Comparison of ENCODE assay signal across 9 cellular contexts in genomic region chr11:61254403-61255025, GRCh38. TPM values are rescaled to one million over a fixed set of nuclear protein-coding genes. Genes with fewer than 3 reads are reported as not detected.
DNase-seq lines count a peak whose midpoint lies in the region; ATAC-seq and TF ChIP-seq lines count a peak whose summit lies in the region.
"Had no signal": no experiment of that assay in that cellular context is flagged by ENCODE, and none has a peak within 500 bp of the region (broad histone marks: within the 10 kb centered on the region; RNA-seq: fewer than 3 reads in every experiment).

No MANE protein-coding gene starts in this region.

- H3K4me2 ChIP-seq in PC-9: no peak overlapping the region

- intact Hi-C loops in PC-9 (cut with micrococcal nuclease; ENCODE audit: unreplicated experiment): loop anchor here (1.0 to 10.0 kb wide), 2 partner anchors 80 to 131 kb away; partner anchors contain the start of genes DDB1 and TKFC

- CTCF ChIA-PET in PC-9 (lab: Charles Lee): interaction anchor here (0.6 kb wide), 1 partner anchor 15 kb away, joined by 3 read pairs; no protein-coding TSS in a partner anchor

- TF ChIP-seq POLR2A in tibial nerve (IDR thresholded peaks at IDR 0.05): no peak

- no peaks in the 10 kb centered on the region for H3K79me2 ChIP-seq in PC-9 (ENCODE audit: low read depth)

- no peaks in the 10 kb centered on the region for H4K20me1 ChIP-seq in PC-9 (ENCODE audit: insufficient read depth)

- peak; percentile 61 for ATAC-seq in omental fat pad (ENCODE audit: low FRiP score)

- TF ChIP-seq CTCF in HL-60 (IDR thresholded peaks at IDR 0.05; ENCODE audit: insufficient read depth, low read length): peak; percentile 99
- TF ChIP-seq CTCF in PC-9 (conservative IDR thresholded peaks at IDR 0.05): peak; percentile 84
- TF ChIP-seq CTCF in fibroblast of the aortic adventitia (IDR thresholded peaks at IDR 0.05; ENCODE audit: insufficient read depth, low read length): peak; percentile 98
- TF ChIP-seq CTCF in omental fat pad (IDR thresholded peaks at IDR 0.05): peak in 1 of 3 donors; percentile 29
- peak; percentile 53 to 76 (median 68) for TF ChIP-seq CTCF in tibial nerve (IDR thresholded peaks at IDR 0.05)

- H3K9me2 ChIP-seq in PC-9 (ENCODE audit: insufficient read depth): no peaks in the 10 kb centered on the region

- no TSS peak for BruUV-seq in PC-9 (replicated peaks; lab: Mats Ljungman, UMichigan)

- WGBS in tibial nerve, 2 donors: 46 to 57% methylated on average over 12 of the region's 12 CpGs

- H3K27me3 ChIP-seq in HL-60 (ENCODE audit: insufficient read depth, poor library complexity, severe bottlenecking) (no peaks in the 10 kb centered on the region), PC-9 (ENCODE audit: insufficient read depth, low read depth) (peaks cover 81% of the 10 kb centered on the region), tibial nerve (no peaks in the 10 kb centered on the region)

- H2AFZ ChIP-seq in PC-9: no peak overlapping the region

- H3K9me3 ChIP-seq in PC-9 (ENCODE audit: insufficient read depth, low read depth) (no peaks in the 10 kb centered on the region), tibial nerve (no peaks in the 10 kb centered on the region)

- TF ChIP-seq EP300 in tibial nerve (IDR thresholded peaks at IDR 0.05): no peak

- POLR2A ChIA-PET in PC-9 (lab: Charles Lee; ENCODE audit: unreplicated experiment): no interaction called here

- H3K36me3 ChIP-seq in PC-9 (ENCODE audit: low read depth): no peaks in the 10 kb centered on the region
- peaks cover 0 to 10% (median 0%) of the 10 kb centered on the region in 3 donors for H3K36me3 ChIP-seq in tibial nerve

- DNase-seq in activated gamma-delta T cell treated with Interleukin-2 at 50 U/mL for 16 hours: peak; percentile 46
- DNase-seq in activated gamma-delta T cell (lab: John Stamatoyannopoulos, UW): no peak
- DNase-seq in HL-60 (ENCODE audit: low read depth in 1 of 2, low spot score in 1 of 2): peak; percentile 43 to 69
- DNase-seq in PC-9: peak in 1 of 2 experiments; percentile 65
- peak; percentile 23 for DNase-seq in activated T-helper 1 cell treated with Interleukin-2 at 50 U/mL for 16 hours (ENCODE audit: low read depth)
- peak; percentile 70 for DNase-seq in fibroblast of the aortic adventitia (ENCODE audit: low read depth)
- no peak for DNase-seq in omental fat pad (ENCODE audit: low spot score)
- peak in 1 of 2 donors; percentile 42 for DNase-seq in tibial nerve (ENCODE audit: low spot score in 2 of 2)

- H3K4me1 ChIP-seq in PC-9 (replicated peaks; ENCODE audit: insufficient read depth): no peaks in the 10 kb centered on the region
- H3K4me1 ChIP-seq in tibial nerve: peaks cover 0 to 5% (median 0%) of the 10 kb centered on the region in 4 donors

- no peaks in the 10 kb centered on the region for H3F3A ChIP-seq in PC-9 (ENCODE audit: insufficient read depth, low read depth)

- H3K4me3 ChIP-seq in HL-60 (replicated peaks; ENCODE audit: insufficient read depth, low read length) (no peak overlapping the region), PC-9 (no peak overlapping the region), fibroblast of the aortic adventitia (ENCODE audit: low read depth, low read length) (no peak overlapping the region), tibial nerve (no peak overlapping the region)
- H3K4me3 ChIP-seq: skin epidermis had no signal

- H3K27ac ChIP-seq in HL-60 (replicated peaks) (no peak overlapping the region), PC-9 (no peak overlapping the region), tibial nerve (no peak overlapping the region)
- H3K27ac ChIP-seq: skin epidermis had no signal

RNA-seq across cellular contexts. Expression of gene PGA5, which starts 13.5 kb away (rescaled TPM):
- not detected in 2 replicates for total RNA-seq in PC-9 (2021)
- total RNA-seq in fibroblast of the aortic adventitia (ENCODE audit: low replicate concordance): not detected in 2 replicates
- 1 to 10 TPM in 3 of 4 donors, not detected in 1; 2.0 to 5.0 (median 4.3) TPM for total RNA-seq in omental fat pad
- total RNA-seq in tibial nerve: 1 to 10 TPM in 1 of 4 donors, not detected in 3; 3.6 TPM

RNA-seq across cellular contexts. Expression of gene PGA4, which starts 32.4 kb away (rescaled TPM):
- total RNA-seq in PC-9 (2021): not detected in 2 replicates
- total RNA-seq in fibroblast of the aortic adventitia (ENCODE audit: low replicate concordance): not detected in 2 replicates
- 10 to 100 TPM in 2 of 4 donors, 1 to 10 TPM in 2; 2.9 to 94.5 (median 13.5) TPM for total RNA-seq in omental fat pad
- 10 to 100 TPM in 1 of 4 donors, 1 to 10 TPM in 2, not detected in 1; 2.2 to 10.5 (median 8.6) TPM for total RNA-seq in tibial nerve

RNA-seq across cellular contexts. Expression of gene VWCE, which starts 40.6 kb away (rescaled TPM):
- total RNA-seq in PC-9 (2021) (0.41 and 1.4 TPM in 2 replicates), fibroblast of the aortic adventitia (ENCODE audit: low replicate concordance) (7.4 and 13.9 TPM in 2 replicates), omental fat pad (1 to 10 TPM in 3 of 4 donors, under 1 TPM in 1; 0.94 to 6.9 (median 4.6) TPM), tibial nerve (1 to 10 TPM; 1.3 to 6.3 (median 4.3) TPM)

RNA-seq across cellular contexts. Expression of gene PGA3, which starts 51.2 kb away (rescaled TPM):
- total RNA-seq in PC-9 (2021) (not detected in 2 replicates), fibroblast of the aortic adventitia (ENCODE audit: low replicate concordance) (0.18 TPM in 1 of 2 replicates, not detected in the other), omental fat pad (10 to 100 TPM in 2 of 4 donors, 1 to 10 TPM in 2; 2.5 to 96.7 (median 7.6) TPM), tibial nerve (10 to 100 TPM in 1 of 4 donors, 1 to 10 TPM in 1, not detected in 2; 1.5 to 11.1 TPM)

Comparison
In these comparisons a context has a peak if more than half of its experiments do, and no peak if none do; other contexts are left out.
1. DNase-seq: peak in activated gamma-delta T cell treated with Interleukin-2 at 50 U/mL for 16 hours (single experiment), HL-60 (2 of 2), activated T-helper 1 cell treated with Interleukin-2 at 50 U/mL for 16 hours (single experiment) and fibroblast of the aortic adventitia (single experiment); none in activated gamma-delta T cell (single experiment) and omental fat pad (single experiment).